In genomic region chr11:76347391-76347790, GRCh38 we compare ENCODE assay signal across 20 cellular contexts. TPM values are rescaled to one million over a fixed set of nuclear protein-coding genes. Genes with fewer than 3 reads are reported as not detected.
DNase-seq lines count a peak whose midpoint lies in the region; ATAC-seq, FAIRE-seq and TF ChIP-seq lines count a peak whose summit lies in the region.
"Had no signal": no experiment of that assay in that cellular context is flagged by ENCODE, and none has a peak within 500 bp of the region (broad histone marks: within the 10 kb centered on the region; RNA-seq: fewer than 3 reads in every experiment).

No MANE protein-coding gene starts in this region.

- no peak overlapping the region for H3K4me2 ChIP-seq in SK-N-SH
- no peak overlapping the region for H3K4me2 ChIP-seq in astrocyte (ENCODE audit: low read length)
- H3K4me2 ChIP-seq: PC-9 had no signal

- H3K4me1 Mint-ChIP-seq in astrocyte (ENCODE audit: low read depth, unreplicated experiment): no peaks in the 10 kb centered on the region
- H3K4me1 Mint-ChIP-seq in activated T-cell treated with anti-CD3 and anti-CD28 coated beads, Interleukin-2, amount 50 U/mL, for 72 hours (ENCODE audit: low read depth): no peaks in the 10 kb centered on the region
- H3K4me1 Mint-ChIP-seq in naive thymus-derived CD8-positive, alpha-beta T cell: peaks cover 0 to 2% (median 0%) of the 10 kb centered on the region in 4 donors
- H3K4me1 Mint-ChIP-seq: WTC11 had no signal

- H3K4me1 ChIP-seq in SK-N-SH (ENCODE audit: control insufficient read depth in 1 of 2, insufficient read depth in 2 of 2, low read depth in 1 of 2, low read length in 1 of 2) (no peaks in the 10 kb centered on the region), astrocyte (ENCODE audit: insufficient read depth, low read length) (no peaks in the 10 kb centered on the region), small intestine (ENCODE audit: control insufficient read depth in 2 of 2, insufficient read depth in 1 of 2, low read depth in 1 of 2, low read length in 1 of 2) (no peaks in the 10 kb centered on the region)
- H3K4me1 ChIP-seq: esophagus squamous epithelium had no signal

- peak; percentile 11; the same call in 1 of the 2 replicates for TF ChIP-seq RAD21 in SK-N-SH (IDR thresholded peaks at IDR 0.05; ENCODE audit: low read length)

- POLR2A ChIA-PET in SK-N-SH (lab: Yijun Ruan, JAX): no interaction called here
- POLR2A ChIA-PET in RWPE1 (lab: Yijun Ruan, JAX; ENCODE audit: low non-redundant PET): no interaction called here
- POLR2A ChIA-PET in naive thymus-derived CD8-positive, alpha-beta T cell (lab: Charles Lee): no interaction called here

- no peaks in the 10 kb centered on the region for H3K9me3 Mint-ChIP-seq in astrocyte (ENCODE audit: unreplicated experiment)
- peaks cover 0 to 2% of the 10 kb centered on the region in 2 donors for H3K9me3 Mint-ChIP-seq in activated T-cell treated with anti-CD3 and anti-CD28 coated beads, Interleukin-2, amount 50 U/mL, for 72 hours
- no peaks in the 10 kb centered on the region for H3K9me3 Mint-ChIP-seq in naive thymus-derived CD8-positive, alpha-beta T cell
- H3K9me3 Mint-ChIP-seq: activated CD4-positive, alpha-beta memory T cell treated with anti-CD3 and anti-CD28 coated beads for 36 hours; natural killer cell treated with Interleukin-12 subunit alpha and Interleukin-12 subunit beta and Interleukin-15 and Interleukin-18, amount 100 ng/mL, for 72 hours; WTC11 had no signal

- H3K27ac ChIP-seq in SK-N-SH (ENCODE audit: low read depth in 2 of 2, low read length in 1 of 2) (no peak overlapping the region), astrocyte (ENCODE audit: low read depth, low read length) (no peak overlapping the region), small intestine (ENCODE audit: low read depth in 1 of 2, low read length in 1 of 2) (no peak overlapping the region), RWPE1 (no peak overlapping the region)
- H3K27ac ChIP-seq: esophagus squamous epithelium, PC-9 had no signal

- no peaks in the 10 kb centered on the region for H3K79me2 ChIP-seq in SK-N-SH (ENCODE audit: insufficient read depth)
- H3K79me2 ChIP-seq in astrocyte (ENCODE audit: insufficient read depth, low read length): no peaks in the 10 kb centered on the region

- WGBS in SK-N-SH (ENCODE audit: low lambda C conversion rate): 46% methylated on average over 1 of the region's 1 CpG
- WGBS in small intestine, 3 donors: 17 to 30% (median 29%) methylated on average over 1 of the region's 1 CpG

- peaks cover 6% of the 10 kb centered on the region for H3K36me3 Mint-ChIP-seq in astrocyte (ENCODE audit: low read depth, unreplicated experiment)
- peaks cover 2 to 8% of the 10 kb centered on the region in 2 donors for H3K36me3 Mint-ChIP-seq in activated T-cell treated with anti-CD3 and anti-CD28 coated beads, Interleukin-2, amount 50 U/mL, for 72 hours (ENCODE audit: insufficient read depth in 2 of 2)
- peaks cover 0 to 47% (median 13%) of the 10 kb centered on the region in 3 donors for H3K36me3 Mint-ChIP-seq in naive thymus-derived CD8-positive, alpha-beta T cell

- H3K4me3 Mint-ChIP-seq in astrocyte (ENCODE audit: unreplicated experiment): no peak overlapping the region
- H3K4me3 Mint-ChIP-seq in activated T-cell treated with anti-CD3 and anti-CD28 coated beads, Interleukin-2, amount 50 U/mL, for 72 hours: no peak overlapping the region
- H3K4me3 Mint-ChIP-seq in naive thymus-derived CD8-positive, alpha-beta T cell: no peak overlapping the region
- H3K4me3 Mint-ChIP-seq: activated CD4-positive, alpha-beta memory T cell treated with anti-CD3 and anti-CD28 coated beads for 36 hours; natural killer cell treated with Interleukin-12 subunit alpha and Interleukin-12 subunit beta and Interleukin-15 and Interleukin-18, amount 100 ng/mL, for 72 hours; WTC11 had no signal

- H3K9me3 ChIP-seq in SK-N-SH (no peaks in the 10 kb centered on the region), astrocyte (ENCODE audit: insufficient read depth, low read depth, low read length) (no peaks in the 10 kb centered on the region), small intestine (ENCODE audit: control insufficient read depth, low read depth) (no peaks in the 10 kb centered on the region)
- H3K9me3 ChIP-seq: esophagus squamous epithelium had no signal

- H4K20me1 ChIP-seq in SK-N-SH (ENCODE audit: insufficient read depth): no peaks in the 10 kb centered on the region
- peaks cover 3% of the 10 kb centered on the region for H4K20me1 ChIP-seq in astrocyte (ENCODE audit: insufficient read depth, low read length)

- H3F3A ChIP-seq in SK-N-SH (replicated peaks; ENCODE audit: insufficient read depth): no peaks in the 10 kb centered on the region

- H3K4me3 ChIP-seq in SK-N-SH (ENCODE audit: low read depth in 2 of 2, low read length in 1 of 2) (no peak overlapping the region), astrocyte (ENCODE audit: insufficient read depth, low read depth, low read length) (no peak overlapping the region), small intestine (ENCODE audit: low read depth in 1 of 2, low read length in 2 of 2) (no peak overlapping the region)
- H3K4me3 ChIP-seq: esophagus squamous epithelium, PC-9 had no signal

- H3K36me3 ChIP-seq in SK-N-SH (replicated peaks in 1 of 2; ENCODE audit: control insufficient read depth in 1 of 2, insufficient read depth in 2 of 2, low read length in 1 of 2) (peaks cover 4 to 15% of the 10 kb centered on the region in 2 experiments), astrocyte (ENCODE audit: insufficient read depth, low read length) (peaks cover 4% of the 10 kb centered on the region), small intestine (ENCODE audit: control insufficient read depth in 2 of 2, insufficient read depth in 2 of 2, low read length in 2 of 2) (peaks cover 3 to 5% of the 10 kb centered on the region in 2 donors)

- TF ChIP-seq CTCF in SK-N-SH (IDR thresholded peaks at IDR 0.05) (no peak), astrocyte (IDR thresholded peaks at IDR 0.05; ENCODE audit: insufficient read depth, low read depth, low read length) (no peak), RWPE1 (conservative IDR thresholded peaks at IDR 0.05; ENCODE audit: low read depth) (no peak)

- no peaks in the 10 kb centered on the region for H3K9me2 ChIP-seq in SK-N-SH

- no peak overlapping the region for H3K9ac ChIP-seq in SK-N-SH
- no peak overlapping the region for H3K9ac ChIP-seq in astrocyte (ENCODE audit: low read length)

- H2AFZ ChIP-seq in SK-N-SH (ENCODE audit: low read depth) (no peak overlapping the region), astrocyte (ENCODE audit: low read depth, low read length) (no peak overlapping the region)
- H2AFZ ChIP-seq: PC-9 had no signal

- TF ChIP-seq EP300 in SK-N-SH (IDR thresholded peaks at IDR 0.05; ENCODE audit: borderline replicate concordance in 1 of 2, low read depth in 1 of 2, low read length in 1 of 2): no peak

- H3K27me3 Mint-ChIP-seq in astrocyte (ENCODE audit: low read depth, unreplicated experiment): peaks cover 3% of the 10 kb centered on the region
- H3K27me3 Mint-ChIP-seq in activated T-cell treated with anti-CD3 and anti-CD28 coated beads, Interleukin-2, amount 50 U/mL, for 72 hours (ENCODE audit: low read depth): no peaks in the 10 kb centered on the region
- H3K27me3 Mint-ChIP-seq in naive thymus-derived CD8-positive, alpha-beta T cell: no peaks in the 10 kb centered on the region
- H3K27me3 Mint-ChIP-seq: activated CD4-positive, alpha-beta memory T cell treated with anti-CD3 and anti-CD28 coated beads for 36 hours; natural killer cell treated with Interleukin-12 subunit alpha and Interleukin-12 subunit beta and Interleukin-15 and Interleukin-18, amount 100 ng/mL, for 72 hours; progenitor cell of endocrine pancreas had no signal

- no peaks in the 10 kb centered on the region for H3K27me3 ChIP-seq in SK-N-SH (ENCODE audit: insufficient read depth)
- no peaks in the 10 kb centered on the region for H3K27me3 ChIP-seq in astrocyte (ENCODE audit: insufficient read depth, low read length)
- no peaks in the 10 kb centered on the region for H3K27me3 ChIP-seq in small intestine (ENCODE audit: control insufficient read depth in 2 of 2, insufficient read depth in 2 of 2, low read length in 2 of 2)
- H3K27me3 ChIP-seq: esophagus squamous epithelium had no signal

- FAIRE-seq in astrocyte (lab: Jason Lieb, UNC) (no peak), small intestine (lab: Jason Lieb, UNC) (no peak)

- no peak for ATAC-seq in SK-N-SH treated with all-trans-retinoic acid at 6 μM for 48 hours
- no peak for ATAC-seq in activated T-cell treated with anti-CD3 and anti-CD28 coated beads, Interleukin-2, amount 50 U/mL, for 72 hours (replicated peaks in 1 of 2)
- ATAC-seq in naive thymus-derived CD8-positive, alpha-beta T cell: no peak
- ATAC-seq: natural killer cell treated with Interleukin-12 subunit alpha and Interleukin-12 subunit beta and Interleukin-15 and Interleukin-18, amount 100 ng/mL, for 72 hours; WTC11 had no signal

- no peak overlapping the region for H3K27ac Mint-ChIP-seq in astrocyte (ENCODE audit: unreplicated experiment)
- no peak overlapping the region for H3K27ac Mint-ChIP-seq in activated T-cell treated with anti-CD3 and anti-CD28 coated beads, Interleukin-2, amount 50 U/mL, for 72 hours
- H3K27ac Mint-ChIP-seq in naive thymus-derived CD8-positive, alpha-beta T cell: no peak overlapping the region
- H3K27ac Mint-ChIP-seq: activated CD4-positive, alpha-beta memory T cell treated with anti-CD3 and anti-CD28 coated beads for 36 hours; natural killer cell treated with Interleukin-12 subunit alpha and Interleukin-12 subunit beta and Interleukin-15 and Interleukin-18, amount 100 ng/mL, for 72 hours; progenitor cell of endocrine pancreas; WTC11 had no signal

- DNase-seq in SK-N-SH (no peak), astrocyte (ENCODE audit: low read depth) (peak; percentile 33), globus pallidus (ENCODE audit: low spot score) (peak; percentile 12), small intestine (peak; percentile 16), RWPE1 (ENCODE audit: low spot score) (no peak)
- no peak for DNase-seq in activated T-cell treated with anti-CD3 and anti-CD28 coated beads, Interleukin-2, amount 50 U/mL, for 72 hours
- no peak for DNase-seq in naive thymus-derived CD8-positive, alpha-beta T cell
- DNase-seq: activated CD4-positive, alpha-beta memory T cell treated with anti-CD3 and anti-CD28 coated beads for 36 hours; activated naive CD4-positive, alpha-beta T cell; activated T-cell treated with anti-CD3 and anti-CD28 coated beads for 4 hours; DMS 273 treated with DMSO at 0.1 percent for 48 hours; effector CD8-positive, alpha-beta T cell; esophagus squamous epithelium; NCI-H2029 treated with DMSO at 0.1 percent for 48 hours; NCI-H526; PC-9 had no signal

- CTCF ChIA-PET in SK-N-SH (lab: Yijun Ruan, JAX): interaction anchor here (1.3 to 1.7 kb wide), 3 partner anchors 15 to 28 kb away, joined by 3 read pairs; no protein-coding TSS in a partner anchor
- CTCF ChIA-PET in RWPE1 (lab: Yijun Ruan, JAX): interaction anchor here (0.7 kb wide), 1 partner anchor 8 kb away, joined by 4 read pairs; no protein-coding TSS in a partner anchor

RNA-seq across cellular contexts. Expression of gene THAP12, which starts 33.5 kb away (rescaled TPM):
- polyA plus RNA-seq in SK-N-SH (2012; rRNA removed) (14.9 and 19.6 TPM in 2 replicates), small intestine (10 to 100 TPM; 24.3 to 30.4 (median 27.3) TPM)
- 26.2 and 33.2 TPM in 2 replicates for polyA plus RNA-seq in SK-N-SH (2012; cell fraction: cytosol; rRNA removed)
- polyA plus RNA-seq in SK-N-SH (2012; cell fraction: nucleus; rRNA removed): 5.4 and 11.4 TPM in 2 replicates
- total RNA-seq in astrocyte: 30.3 and 31.3 TPM in 2 replicates
- total RNA-seq in activated T-cell treated with anti-CD3 and anti-CD28 coated beads, Interleukin-2, amount 50 U/mL, for 72 hours: 10 to 100 TPM; 55.9 to 66.6 TPM
- 10 to 100 TPM; 52.4 to 57.0 TPM for total RNA-seq in naive thymus-derived CD8-positive, alpha-beta T cell
- polyA plus RNA-seq in naive thymus-derived CD8-positive, alpha-beta T cell: 10 to 100 TPM; 58.6 to 66.3 (median 58.9) TPM

RNA-seq across cellular contexts. Expression of gene GVQW3, which starts 33.7 kb away (rescaled TPM):
- polyA plus RNA-seq in SK-N-SH (2012; rRNA removed) (2.3 and 3.9 TPM in 2 replicates), small intestine (under 1 TPM in 1 of 3 donors, not detected in 2; 0.82 TPM)
- 1.2 and 1.5 TPM in 2 replicates for polyA plus RNA-seq in SK-N-SH (2012; cell fraction: cytosol; rRNA removed)
- 6.4 and 10.7 TPM in 2 replicates for polyA plus RNA-seq in SK-N-SH (2012; cell fraction: nucleus; rRNA removed)
- 2.0 TPM in 2 replicates for total RNA-seq in astrocyte
- 1 to 10 TPM; 3.6 to 3.8 TPM for total RNA-seq in activated T-cell treated with anti-CD3 and anti-CD28 coated beads, Interleukin-2, amount 50 U/mL, for 72 hours
- 1 to 10 TPM; 7.4 to 7.8 TPM for total RNA-seq in naive thymus-derived CD8-positive, alpha-beta T cell
- polyA plus RNA-seq in naive thymus-derived CD8-positive, alpha-beta T cell: 1 to 10 TPM; 1.9 to 2.6 (median 2.3) TPM

Comparison
In these comparisons a context has a peak if more than half of its experiments do, and no peak if none do; other contexts are left out.
1. DNase-seq: peak in astrocyte (single experiment), globus pallidus (single experiment) and small intestine (single experiment); none in SK-N-SH (single experiment), RWPE1 (single experiment), activated T-cell treated with anti-CD3 and anti-CD28 coated beads, Interleukin-2, amount 50 U/mL, for 72 hours (0 of 2) and naive thymus-derived CD8-positive, alpha-beta T cell (0 of 10).